ENCODE assay signal across 8 cellular contexts in genomic region chr1:966135-966602, GRCh38. TPM values are rescaled to one million over a fixed set of nuclear protein-coding genes. Genes with fewer than 3 reads are reported as not detected.
DNase-seq lines count a peak whose midpoint lies in the region; ATAC-seq, FAIRE-seq and TF ChIP-seq lines count a peak whose summit lies in the region.

TSS of gene PLEKHN1 (plus strand) at chr1:966482. CDS start at chr1:966532, 50 bp downstream.

- TF ChIP-seq POLR2A in adrenal gland (IDR thresholded peaks at IDR 0.05) (no peak), suprapubic skin (IDR thresholded peaks at IDR 0.05) (no peak)

- H3K27ac ChIP-seq in AG04450 (ENCODE audit: low read depth, low read length) (no peak within 1 kb of the TSS), adrenal gland (peak within 1 kb of the TSS in 4 of 5 donors; percentile 49 to 86 (median 82)), keratinocyte (ENCODE audit: control insufficient read depth, insufficient read depth, low read length) (peak within 1 kb of the TSS; percentile 96), suprapubic skin (peak within 1 kb of the TSS; percentile 92)

- peak within 1 kb of the TSS; percentile 74 for H3K4me3 ChIP-seq in AG04450 (ENCODE audit: low read depth, low read length)
- peak within 1 kb of the TSS; percentile 82 for H3K4me3 ChIP-seq in LNCaP clone FGC (ENCODE audit: low read depth, low read length)
- H3K4me3 ChIP-seq in adrenal gland, result peak within 1 kb of the TSS; percentile 11 to 73 (median 56)
- peak within 1 kb of the TSS; percentile 70 to 85 (median 84) for H3K4me3 ChIP-seq in keratinocyte (ENCODE audit: control insufficient read depth in 2 of 3, extremely low read depth in 1 of 3, insufficient read depth in 2 of 3, low read depth in 1 of 3, low read length in 3 of 3)
- peak within 1 kb of the TSS; percentile 84 for H3K4me3 ChIP-seq in suprapubic skin

- DNase-seq in AG04450 (ENCODE audit: low read depth, low spot score) (no peak), LNCaP clone FGC (ENCODE audit: low read depth) (no peak), adrenal gland (peak in 4 of 7 donors; percentile 59 to 76 (median 65)), keratinocyte (ENCODE audit: low read depth, low spot score) (no peak), suprapubic skin (ENCODE audit: low spot score in 2 of 2) (no peak), NOMO-1 (lab: John Stamatoyannopoulos, UW; ENCODE audit: unreplicated experiment in 2 of 2) (no peak)

- no peaks in the 10 kb centered on the region for H3K9me1 ChIP-seq in keratinocyte (ENCODE audit: control insufficient read depth, extremely low read depth, insufficient read depth, low read length)

- FAIRE-seq in keratinocyte (lab: Jason Lieb, UNC), result no peak

- H4K20me1 ChIP-seq in keratinocyte (ENCODE audit: control insufficient read depth, extremely low read depth, insufficient read depth, low read length), result no peaks in the 10 kb centered on the region

- ATAC-seq in GM19395 (IDR thresholded peaks at IDR 0.05; ENCODE audit: unreplicated experiment) (peak; percentile 25), GM19328 (IDR thresholded peaks at IDR 0.05; ENCODE audit: unreplicated experiment) (no peak)

- H3K36me3 ChIP-seq in adrenal gland (replicated peaks in 1 of 2), result no peaks in the 10 kb centered on the region
- H3K36me3 ChIP-seq in keratinocyte (ENCODE audit: control insufficient read depth in 2 of 2, extremely low read depth in 1 of 2, insufficient read depth in 2 of 2, low read length in 2 of 2), result peaks cover 0 to 7% of the 10 kb centered on the region in 2 experiments
- peaks cover 10% of the 10 kb centered on the region for H3K36me3 ChIP-seq in suprapubic skin

- POLR2A ChIA-PET in AG04450 (lab: Yijun Ruan, JAX), result interaction anchor here (0.6 to 1.4 kb wide), 7 partner anchors 10 to 64 kb away, joined by 3 to 12 read pairs (median 5); no protein-coding TSS in a partner anchor

- peak within 1 kb of the TSS; percentile 75 for H2AFZ ChIP-seq in keratinocyte (ENCODE audit: control insufficient read depth, low read length)

- dilution Hi-C loops in keratinocyte (cut with MboI; ENCODE audit: extremely low pct_ligation_motif_present, low sequenced_read_pairs), result no loop called here

- H3K4me2 ChIP-seq in keratinocyte (ENCODE audit: control insufficient read depth, extremely low read depth, insufficient read depth, low read depth, low read length), result peak within 1 kb of the TSS; percentile 94

- peaks cover 6% of the 10 kb centered on the region; the same call in 1 of the 2 replicates for H3K9me3 ChIP-seq in AG04450 (ENCODE audit: control insufficient read depth, insufficient read depth, low read length)
- H3K9me3 ChIP-seq in adrenal gland (replicated peaks in 1 of 3), result no peaks in the 10 kb centered on the region
- no peaks in the 10 kb centered on the region for H3K9me3 ChIP-seq in keratinocyte (ENCODE audit: control insufficient read depth, low read depth, low read length)
- H3K9me3 ChIP-seq in suprapubic skin, result no peaks in the 10 kb centered on the region

- CTCF ChIA-PET in AG04450 (lab: Charles Lee), result interaction anchor here (1.3 to 1.5 kb wide), 2 partner anchors 36 to 62 kb away, joined by 3 to 11 read pairs; no protein-coding TSS in a partner anchor

- peaks cover 12% of the 10 kb centered on the region for H3K27me3 ChIP-seq in AG04450 (ENCODE audit: control insufficient read depth, insufficient read depth, low read length)
- peaks cover 11% of the 10 kb centered on the region for H3K27me3 ChIP-seq in adrenal gland
- no peaks in the 10 kb centered on the region for H3K27me3 ChIP-seq in keratinocyte (ENCODE audit: control insufficient read depth, extremely low read depth, insufficient read depth, low read length)
- peaks cover 18% of the 10 kb centered on the region for H3K27me3 ChIP-seq in suprapubic skin

- peaks cover 14 to 15% of the 10 kb centered on the region in 2 donors for H3K4me1 ChIP-seq in adrenal gland (replicated peaks in 1 of 2)
- peaks cover 16% of the 10 kb centered on the region for H3K4me1 ChIP-seq in keratinocyte (ENCODE audit: control insufficient read depth, extremely low read depth, insufficient read depth, low read length)
- H3K4me1 ChIP-seq in suprapubic skin, result peaks cover 41% of the 10 kb centered on the region

- H3K79me2 ChIP-seq in keratinocyte (ENCODE audit: control insufficient read depth, insufficient read depth, low read length), result no peaks in the 10 kb centered on the region

- no peak for TF ChIP-seq EP300 in suprapubic skin (IDR thresholded peaks at IDR 0.05)

- intact Hi-C loops in adrenal gland (cut with DNase I), result no loop called here

- no peak for TF ChIP-seq CTCF in AG04450 (IDR thresholded peaks at IDR 0.05; ENCODE audit: low read depth, low read length)
- no peak for TF ChIP-seq CTCF in LNCaP clone FGC (IDR thresholded peaks at IDR 0.05; ENCODE audit: control insufficient read depth, extremely low read depth, insufficient read depth)
- no peak for TF ChIP-seq CTCF in adrenal gland (IDR thresholded peaks at IDR 0.05)
- no peak for TF ChIP-seq CTCF in keratinocyte (optimal IDR thresholded peaks at IDR 0.05 in 1 of 3, IDR thresholded peaks at IDR 0.05 in 1 of 3, conservative IDR thresholded peaks at IDR 0.05 in 1 of 3; ENCODE audit: extremely low read depth in 1 of 3, insufficient read depth in 2 of 3, low read length in 3 of 3)
- no peak for TF ChIP-seq CTCF in suprapubic skin (IDR thresholded peaks at IDR 0.05)

- H3K9ac ChIP-seq in keratinocyte (ENCODE audit: control insufficient read depth, extremely low read depth, insufficient read depth, low read length), result peak within 1 kb of the TSS; percentile 97

- 4 to 13% (median 8%) methylated on average over 10 to 24 of the region's 24 CpGs; no CpG with 5 or more reads in 1 of the 4 donors for WGBS in adrenal gland, 4 donors
- 1% methylated on average over 12 of the region's 24 CpGs for WGBS in suprapubic skin

RNA-seq across cellular contexts. Expression of gene PLEKHN1, which starts in this region (rescaled TPM):
- polyA plus RNA-seq in AG04450 (2011; rRNA removed) (0.06 and 0.15 TPM in 2 replicates), adrenal gland (10 to 100 TPM in 1 of 3 donors, 1 to 10 TPM in 1, under 1 TPM in 1; 0.05 to 10.5 (median 4.2) TPM), keratinocyte (2.5 to 4.9 TPM (median 3.8 TPM) in 3 replicates)
- 0.09 and 0.14 TPM in 2 replicates for polyA minus RNA-seq in AG04450 (2011; rRNA and poly(A)+ RNA removed)
- total RNA-seq in adrenal gland (1 to 10 TPM in 3 of 8 donors, under 1 TPM in 3, not detected in 2; 0.30 to 3.8 (median 1.1) TPM), suprapubic skin (10 to 100 TPM; 36.1 to 69.0 (median 48.4) TPM)
- polyA plus RNA-seq in keratinocyte (2011; ENCODE audit: low read depth), result 4.0 TPM
- polyA plus RNA-seq in keratinocyte (2011; cell fraction: cytosol; rRNA removed), result 1.4 and 4.6 TPM in 2 replicates
- 14.0 and 25.9 TPM in 2 replicates for polyA plus RNA-seq in keratinocyte (2011; cell fraction: nucleus; rRNA removed)
- polyA plus RNA-seq in keratinocyte (2012; ENCODE audit: low replicate concordance), result 10.0 and 12.7 TPM in 2 replicates
- 2.1 to 7.9 TPM (median 2.2 TPM) in 3 replicates for polyA minus RNA-seq in keratinocyte
- polyA minus RNA-seq in keratinocyte (2011; cell fraction: cytosol; rRNA and poly(A)+ RNA removed), result 5.8 TPM
- 9.8 and 12.5 TPM in 2 replicates for polyA minus RNA-seq in keratinocyte (2011; cell fraction: nucleus; rRNA and poly(A)+ RNA removed)

Comparison
In these comparisons a context has a peak if more than half of its experiments do, and no peak if none do; other contexts are left out.
1. RNA of gene PLEKHN1 (total RNA-seq): 36.1 to 69.0 TPM in suprapubic skin; 0.30 to 3.8 TPM in adrenal gland; every median in the first group is over 4 times any median in the second.
2. DNase-seq: peak in adrenal gland (4 of 7); none in AG04450 (single experiment), LNCaP clone FGC (single experiment), keratinocyte (single experiment), suprapubic skin (0 of 2) and NOMO-1 (0 of 2).
3. Peak in every context shown above with its lines, with median percentiles within 50 percentile points of each other: H3K4me3 ChIP-seq.